17 cellular contexts compared by ENCODE assay signal in the genomic region with DNA sequence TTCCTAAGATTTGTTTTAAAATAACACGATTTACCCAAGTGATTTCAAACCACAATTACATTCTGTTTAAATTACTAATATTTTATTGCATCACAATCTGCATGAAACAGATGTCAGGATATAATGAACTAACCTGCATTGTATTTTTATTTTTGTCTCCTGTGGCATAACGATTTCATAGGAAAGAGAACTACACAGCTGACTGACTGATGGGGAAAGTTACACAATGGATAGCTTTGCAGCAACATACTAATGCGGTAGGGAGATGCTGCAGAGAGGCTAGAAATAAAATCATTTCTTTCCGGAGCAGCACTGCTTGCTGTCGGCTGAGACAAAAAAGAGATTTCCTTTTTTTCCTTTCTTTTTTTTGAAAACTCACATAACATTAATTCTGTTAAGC. TPM values are rescaled to one million over a fixed set of nuclear protein-coding genes. Genes with fewer than 3 reads are reported as not detected.
DNase-seq lines count a peak whose midpoint lies in the region; ATAC-seq and TF ChIP-seq lines count a peak whose summit lies in the region.
"Had no signal": no experiment of that assay in that cellular context is flagged by ENCODE, and none has a peak within 500 bp of the region (broad histone marks: within the 10 kb centered on the region; RNA-seq: fewer than 3 reads in every experiment).

No MANE protein-coding gene starts in this region.

- DNase-seq in NCI-H82 (lab: John Stamatoyannopoulos, UW) (peak; percentile 11), NCI-H82 treated with DMSO at 0.1 percent for 48 hours (lab: John Stamatoyannopoulos, UW; ENCODE audit: unreplicated experiment) (no peak), SKM-1 treated with dmso at 0.1 percent for 144 hours (lab: John Stamatoyannopoulos, UW; ENCODE audit: unreplicated experiment) (peak; percentile 57), fibroblast of mammary gland (ENCODE audit: low read depth) (peak; percentile 87), foreskin melanocyte (no peak), glomerular visceral epithelial cell (ENCODE audit: extremely low spot score) (no peak)
- DNase-seq: 8988T; activated naive CD4-positive, alpha-beta T cell; COR-L47; H7; Karpas-422; naive thymus-derived CD8-positive, alpha-beta T cell; SK-N-SH; stomach had no signal

- no peak overlapping the region for H3K4me3 ChIP-seq in fibroblast of mammary gland (ENCODE audit: control insufficient read depth, low read depth, low read length)
- H3K4me3 ChIP-seq in skeletal muscle satellite cell (ENCODE audit: low read length): no peak overlapping the region
- H3K4me3 ChIP-seq: hepatocyte, stomach had no signal

- H3K9me3 ChIP-seq in skeletal muscle satellite cell (replicated peaks; ENCODE audit: low read length): no peaks in the 10 kb centered on the region
- H3K9me3 ChIP-seq: SK-N-SH, stomach had no signal

- no peaks in the 10 kb centered on the region for H3K27me3 ChIP-seq in skeletal muscle satellite cell (ENCODE audit: control insufficient read depth, insufficient read depth, low read length)
- H3K27me3 ChIP-seq: hepatocyte, stomach had no signal

- H3K36me3 ChIP-seq in skeletal muscle satellite cell (ENCODE audit: insufficient read depth, low read length): no peaks in the 10 kb centered on the region
- H3K36me3 ChIP-seq: stomach had no signal

- peaks cover 55% of the 10 kb centered on the region for H3K4me1 ChIP-seq in skeletal muscle satellite cell (ENCODE audit: control insufficient read depth, insufficient read depth, low read length)
- H3K4me1 ChIP-seq: stomach had no signal

- ATAC-seq in GM21717 (IDR thresholded peaks at IDR 0.05; ENCODE audit: unreplicated experiment): no peak
- ATAC-seq: naive thymus-derived CD8-positive, alpha-beta T cell had no signal

- no peak overlapping the region for H3K9ac ChIP-seq in skeletal muscle satellite cell (ENCODE audit: low read depth, low read length)
- H3K9ac ChIP-seq: SK-N-SH had no signal

- peak overlapping the region; percentile 37 for H3K4me2 ChIP-seq in skeletal muscle satellite cell (ENCODE audit: low read length)
- H3K4me2 ChIP-seq: hepatocyte, SK-N-SH had no signal

- TF ChIP-seq CTCF in fibroblast of mammary gland (conservative IDR thresholded peaks at IDR 0.05; ENCODE audit: control insufficient read depth, insufficient read depth, low read depth, low read length): no peak

RNA-seq across cellular contexts. Expression of a gene that starts 36.9 kb away (rescaled TPM):
- under 0.01 and 1.5 TPM in 2 replicates for total RNA-seq in skeletal muscle satellite cell (2012; rRNA removed)
- total RNA-seq: naive thymus-derived CD8-positive, alpha-beta T cell had no signal

Comparison
In these comparisons a context has a peak if more than half of its experiments do, and no peak if none do; other contexts are left out.
1. DNase-seq: peak in NCI-H82 (single experiment), SKM-1 treated with dmso at 0.1 percent for 144 hours (single experiment) and fibroblast of mammary gland (single experiment); none in NCI-H82 treated with DMSO at 0.1 percent for 48 hours (single experiment), foreskin melanocyte (single experiment) and glomerular visceral epithelial cell (single experiment).